ENCODE assay signal across 1 cellular context in the genomic region with DNA sequence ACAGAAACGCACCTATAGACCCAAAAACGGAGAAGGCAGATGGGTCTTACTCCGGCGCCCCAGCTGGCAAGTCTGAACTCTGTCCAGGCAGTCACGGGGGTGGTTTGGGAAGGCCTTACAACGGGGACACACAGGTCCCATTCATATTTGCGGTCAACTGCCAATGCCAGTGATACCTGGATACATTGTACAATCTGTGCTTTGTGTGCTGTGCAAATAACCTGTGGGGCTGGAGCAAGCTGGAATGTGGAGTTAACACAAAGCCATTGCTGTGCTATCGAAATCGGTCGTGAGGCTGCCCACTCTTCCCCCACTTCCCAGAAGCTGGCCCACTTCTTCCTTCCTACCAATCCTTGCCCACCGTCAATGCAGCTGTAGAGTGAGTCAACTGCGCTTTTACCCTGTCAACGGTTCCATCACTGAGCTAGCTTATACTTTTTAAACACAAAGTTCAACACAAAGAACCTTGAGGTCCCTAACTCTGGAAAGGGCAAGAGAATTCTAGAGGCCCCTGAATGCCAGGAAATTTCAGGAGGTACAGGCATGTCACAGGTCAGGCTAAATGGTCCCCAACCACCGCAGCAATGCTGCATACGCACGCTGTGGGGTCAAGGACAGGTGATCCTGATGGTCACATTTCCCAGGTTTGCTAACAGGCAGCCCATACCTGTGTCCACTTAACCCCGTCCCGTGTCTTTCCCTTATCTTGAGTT.
TF ChIP-seq lines count a peak whose summit lies in the region.

No MANE protein-coding gene starts in this region.

TF ChIP-seq in HepG2, 621 proteins besides CTCF, POLR2A, EP300 and RAD21 (continued from another document and continues in another):
- TF ChIP-seq, protein P1, sequence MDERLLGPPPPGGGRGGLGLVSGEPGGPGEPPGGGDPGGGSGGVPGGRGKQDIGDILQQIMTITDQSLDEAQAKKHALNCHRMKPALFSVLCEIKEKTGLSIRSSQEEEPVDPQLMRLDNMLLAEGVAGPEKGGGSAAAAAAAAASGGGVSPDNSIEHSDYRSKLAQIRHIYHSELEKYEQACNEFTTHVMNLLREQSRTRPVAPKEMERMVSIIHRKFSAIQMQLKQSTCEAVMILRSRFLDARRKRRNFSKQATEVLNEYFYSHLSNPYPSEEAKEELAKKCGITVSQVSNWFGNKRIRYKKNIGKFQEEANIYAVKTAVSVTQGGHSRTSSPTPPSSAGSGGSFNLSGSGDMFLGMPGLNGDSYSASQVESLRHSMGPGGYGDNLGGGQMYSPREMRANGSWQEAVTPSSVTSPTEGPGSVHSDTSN (CRISPR knock-in tag; IDR thresholded peaks at IDR 0.05) = no peak
- TF ChIP-seq, protein P2, sequence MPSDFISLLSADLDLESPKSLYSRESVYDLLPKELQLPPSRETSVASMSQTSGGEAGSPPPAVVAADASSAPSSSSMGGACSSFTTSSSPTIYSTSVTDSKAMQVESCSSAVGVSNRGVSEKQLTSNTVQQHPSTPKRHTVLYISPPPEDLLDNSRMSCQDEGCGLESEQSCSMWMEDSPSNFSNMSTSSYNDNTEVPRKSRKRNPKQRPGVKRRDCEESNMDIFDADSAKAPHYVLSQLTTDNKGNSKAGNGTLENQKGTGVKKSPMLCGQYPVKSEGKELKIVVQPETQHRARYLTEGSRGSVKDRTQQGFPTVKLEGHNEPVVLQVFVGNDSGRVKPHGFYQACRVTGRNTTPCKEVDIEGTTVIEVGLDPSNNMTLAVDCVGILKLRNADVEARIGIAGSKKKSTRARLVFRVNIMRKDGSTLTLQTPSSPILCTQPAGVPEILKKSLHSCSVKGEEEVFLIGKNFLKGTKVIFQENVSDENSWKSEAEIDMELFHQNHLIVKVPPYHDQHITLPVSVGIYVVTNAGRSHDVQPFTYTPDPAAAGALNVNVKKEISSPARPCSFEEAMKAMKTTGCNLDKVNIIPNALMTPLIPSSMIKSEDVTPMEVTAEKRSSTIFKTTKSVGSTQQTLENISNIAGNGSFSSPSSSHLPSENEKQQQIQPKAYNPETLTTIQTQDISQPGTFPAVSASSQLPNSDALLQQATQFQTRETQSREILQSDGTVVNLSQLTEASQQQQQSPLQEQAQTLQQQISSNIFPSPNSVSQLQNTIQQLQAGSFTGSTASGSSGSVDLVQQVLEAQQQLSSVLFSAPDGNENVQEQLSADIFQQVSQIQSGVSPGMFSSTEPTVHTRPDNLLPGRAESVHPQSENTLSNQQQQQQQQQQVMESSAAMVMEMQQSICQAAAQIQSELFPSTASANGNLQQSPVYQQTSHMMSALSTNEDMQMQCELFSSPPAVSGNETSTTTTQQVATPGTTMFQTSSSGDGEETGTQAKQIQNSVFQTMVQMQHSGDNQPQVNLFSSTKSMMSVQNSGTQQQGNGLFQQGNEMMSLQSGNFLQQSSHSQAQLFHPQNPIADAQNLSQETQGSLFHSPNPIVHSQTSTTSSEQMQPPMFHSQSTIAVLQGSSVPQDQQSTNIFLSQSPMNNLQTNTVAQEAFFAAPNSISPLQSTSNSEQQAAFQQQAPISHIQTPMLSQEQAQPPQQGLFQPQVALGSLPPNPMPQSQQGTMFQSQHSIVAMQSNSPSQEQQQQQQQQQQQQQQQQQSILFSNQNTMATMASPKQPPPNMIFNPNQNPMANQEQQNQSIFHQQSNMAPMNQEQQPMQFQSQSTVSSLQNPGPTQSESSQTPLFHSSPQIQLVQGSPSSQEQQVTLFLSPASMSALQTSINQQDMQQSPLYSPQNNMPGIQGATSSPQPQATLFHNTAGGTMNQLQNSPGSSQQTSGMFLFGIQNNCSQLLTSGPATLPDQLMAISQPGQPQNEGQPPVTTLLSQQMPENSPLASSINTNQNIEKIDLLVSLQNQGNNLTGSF (CRISPR knock-in tag; IDR thresholded peaks at IDR 0.05) = 0 out of 2 replicates have a peak, but pooled peaks have one; percentile 22
- TF ChIP-seq, protein P3, sequence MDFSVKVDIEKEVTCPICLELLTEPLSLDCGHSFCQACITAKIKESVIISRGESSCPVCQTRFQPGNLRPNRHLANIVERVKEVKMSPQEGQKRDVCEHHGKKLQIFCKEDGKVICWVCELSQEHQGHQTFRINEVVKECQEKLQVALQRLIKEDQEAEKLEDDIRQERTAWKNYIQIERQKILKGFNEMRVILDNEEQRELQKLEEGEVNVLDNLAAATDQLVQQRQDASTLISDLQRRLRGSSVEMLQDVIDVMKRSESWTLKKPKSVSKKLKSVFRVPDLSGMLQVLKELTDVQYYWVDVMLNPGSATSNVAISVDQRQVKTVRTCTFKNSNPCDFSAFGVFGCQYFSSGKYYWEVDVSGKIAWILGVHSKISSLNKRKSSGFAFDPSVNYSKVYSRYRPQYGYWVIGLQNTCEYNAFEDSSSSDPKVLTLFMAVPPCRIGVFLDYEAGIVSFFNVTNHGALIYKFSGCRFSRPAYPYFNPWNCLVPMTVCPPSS (IDR thresholded peaks at IDR 0.05) = no peak
- TF ChIP-seq ZMYM4 (CRISPR knock-in tag; IDR thresholded peaks at IDR 0.05) (peak; percentile 88), ZFX (CRISPR knock-in tag; IDR thresholded peaks at IDR 0.05; ENCODE audit: low read depth) (peak; percentile 82), NFE2L2 (IDR thresholded peaks at IDR 0.05; ENCODE audit: low read length) (no peak), FOSL1 (CRISPR knock-in tag; IDR thresholded peaks at IDR 0.05; ENCODE audit: borderline replicate concordance) (peak; percentile 66), ZNF772 (CRISPR knock-in tag; IDR thresholded peaks at IDR 0.05) (peak; percentile 85), ZEB1 (IDR thresholded peaks at IDR 0.05; ENCODE audit: insufficient replicate concordance, low read depth) (peak; percentile 95), ETV6 (CRISPR knock-in tag; conservative IDR thresholded peaks at IDR 0.05) (peak; percentile 87; the same call in 1 of the 2 replicates), KLF16 (CRISPR knock-in tag; IDR thresholded peaks at IDR 0.05) (peak in 1 of 2 experiments; percentile 10; a peak in 1 of 4 replicates), SETDB1 (CRISPR knock-in tag; IDR thresholded peaks at IDR 0.05; ENCODE audit: borderline replicate concordance) (no peak), ZNF816 (CRISPR knock-in tag; IDR thresholded peaks at IDR 0.05; ENCODE audit: borderline replicate concordance) (no peak), PAF1 (CRISPR knock-in tag; IDR thresholded peaks at IDR 0.05) (no peak), MEIS1 (CRISPR knock-in tag; IDR thresholded peaks at IDR 0.05; ENCODE audit: borderline replicate concordance) (peak; percentile 88; the same call in 1 of the 2 replicates), ZMYM3 (CRISPR knock-in tag; IDR thresholded peaks at IDR 0.05) (peak; percentile 63; the same call in 1 of the 2 replicates), FOXP1 (IDR thresholded peaks at IDR 0.05) (no peak), FOXP1 (CRISPR knock-in tag; IDR thresholded peaks at IDR 0.05) (peak; percentile 64), SIX1 (CRISPR knock-in tag; IDR thresholded peaks at IDR 0.05; ENCODE audit: borderline replicate concordance) (peak; percentile 71), NFYB (CRISPR knock-in tag; IDR thresholded peaks at IDR 0.05) (peak; percentile 52; the same call in 1 of the 2 replicates), ZSCAN31 (CRISPR knock-in tag; IDR thresholded peaks at IDR 0.05; ENCODE audit: low read depth) (peak; percentile 96), ZNF274 (CRISPR knock-in tag; IDR thresholded peaks at IDR 0.05) (no peak), ZC3H4 (CRISPR knock-in tag; IDR thresholded peaks at IDR 0.05; ENCODE audit: borderline replicate concordance) (no peak), ZNF777 (CRISPR knock-in tag; IDR thresholded peaks at IDR 0.05) (0 out of 2 replicates have a peak, but pooled peaks have one; percentile 46), PITX1 (CRISPR knock-in tag; IDR thresholded peaks at IDR 0.05) (peak; percentile 13; the same call in 1 of the 2 replicates), ELF4 (CRISPR knock-in tag; IDR thresholded peaks at IDR 0.05; ENCODE audit: borderline replicate concordance) (peak; percentile 82; the same call in 1 of the 2 replicates), HCFC1 (IDR thresholded peaks at IDR 0.05; ENCODE audit: low read depth, low read length) (no peak)
- TF ChIP-seq, protein P4, sequence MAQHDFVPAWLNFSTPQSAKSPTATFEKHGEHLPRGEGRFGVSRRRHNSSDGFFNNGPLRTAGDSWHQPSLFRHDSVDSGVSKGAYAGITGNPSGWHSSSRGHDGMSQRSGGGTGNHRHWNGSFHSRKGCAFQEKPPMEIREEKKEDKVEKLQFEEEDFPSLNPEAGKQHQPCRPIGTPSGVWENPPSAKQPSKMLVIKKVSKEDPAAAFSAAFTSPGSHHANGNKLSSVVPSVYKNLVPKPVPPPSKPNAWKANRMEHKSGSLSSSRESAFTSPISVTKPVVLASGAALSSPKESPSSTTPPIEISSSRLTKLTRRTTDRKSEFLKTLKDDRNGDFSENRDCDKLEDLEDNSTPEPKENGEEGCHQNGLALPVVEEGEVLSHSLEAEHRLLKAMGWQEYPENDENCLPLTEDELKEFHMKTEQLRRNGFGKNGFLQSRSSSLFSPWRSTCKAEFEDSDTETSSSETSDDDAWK (CRISPR knock-in tag; IDR thresholded peaks at IDR 0.05) = no peak
- TF ChIP-seq, protein P5, sequence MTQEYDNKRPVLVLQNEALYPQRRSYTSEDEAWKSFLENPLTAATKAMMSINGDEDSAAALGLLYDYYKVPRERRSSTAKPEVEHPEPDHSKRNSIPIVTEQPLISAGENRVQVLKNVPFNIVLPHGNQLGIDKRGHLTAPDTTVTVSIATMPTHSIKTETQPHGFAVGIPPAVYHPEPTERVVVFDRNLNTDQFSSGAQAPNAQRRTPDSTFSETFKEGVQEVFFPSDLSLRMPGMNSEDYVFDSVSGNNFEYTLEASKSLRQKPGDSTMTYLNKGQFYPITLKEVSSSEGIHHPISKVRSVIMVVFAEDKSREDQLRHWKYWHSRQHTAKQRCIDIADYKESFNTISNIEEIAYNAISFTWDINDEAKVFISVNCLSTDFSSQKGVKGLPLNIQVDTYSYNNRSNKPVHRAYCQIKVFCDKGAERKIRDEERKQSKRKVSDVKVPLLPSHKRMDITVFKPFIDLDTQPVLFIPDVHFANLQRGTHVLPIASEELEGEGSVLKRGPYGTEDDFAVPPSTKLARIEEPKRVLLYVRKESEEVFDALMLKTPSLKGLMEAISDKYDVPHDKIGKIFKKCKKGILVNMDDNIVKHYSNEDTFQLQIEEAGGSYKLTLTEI (CRISPR knock-in tag; conservative IDR thresholded peaks at IDR 0.05) = no peak
- TF ChIP-seq, protein P6, sequence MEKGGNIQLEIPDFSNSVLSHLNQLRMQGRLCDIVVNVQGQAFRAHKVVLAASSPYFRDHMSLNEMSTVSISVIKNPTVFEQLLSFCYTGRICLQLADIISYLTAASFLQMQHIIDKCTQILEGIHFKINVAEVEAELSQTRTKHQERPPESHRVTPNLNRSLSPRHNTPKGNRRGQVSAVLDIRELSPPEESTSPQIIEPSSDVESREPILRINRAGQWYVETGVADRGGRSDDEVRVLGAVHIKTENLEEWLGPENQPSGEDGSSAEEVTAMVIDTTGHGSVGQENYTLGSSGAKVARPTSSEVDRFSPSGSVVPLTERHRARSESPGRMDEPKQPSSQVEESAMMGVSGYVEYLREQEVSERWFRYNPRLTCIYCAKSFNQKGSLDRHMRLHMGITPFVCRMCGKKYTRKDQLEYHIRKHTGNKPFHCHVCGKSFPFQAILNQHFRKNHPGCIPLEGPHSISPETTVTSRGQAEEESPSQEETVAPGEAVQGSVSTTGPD (CRISPR knock-in tag; IDR thresholded peaks at IDR 0.05) = no peak; the same call in 1 of the 2 replicates
- TF ChIP-seq, protein P7, sequence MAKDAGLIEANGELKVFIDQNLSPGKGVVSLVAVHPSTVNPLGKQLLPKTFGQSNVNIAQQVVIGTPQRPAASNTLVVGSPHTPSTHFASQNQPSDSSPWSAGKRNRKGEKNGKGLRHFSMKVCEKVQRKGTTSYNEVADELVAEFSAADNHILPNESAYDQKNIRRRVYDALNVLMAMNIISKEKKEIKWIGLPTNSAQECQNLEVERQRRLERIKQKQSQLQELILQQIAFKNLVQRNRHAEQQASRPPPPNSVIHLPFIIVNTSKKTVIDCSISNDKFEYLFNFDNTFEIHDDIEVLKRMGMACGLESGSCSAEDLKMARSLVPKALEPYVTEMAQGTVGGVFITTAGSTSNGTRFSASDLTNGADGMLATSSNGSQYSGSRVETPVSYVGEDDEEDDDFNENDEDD (CRISPR knock-in tag; IDR thresholded peaks at IDR 0.05; ENCODE audit: borderline replicate concordance) = no peak
- TF ChIP-seq, protein P8, sequence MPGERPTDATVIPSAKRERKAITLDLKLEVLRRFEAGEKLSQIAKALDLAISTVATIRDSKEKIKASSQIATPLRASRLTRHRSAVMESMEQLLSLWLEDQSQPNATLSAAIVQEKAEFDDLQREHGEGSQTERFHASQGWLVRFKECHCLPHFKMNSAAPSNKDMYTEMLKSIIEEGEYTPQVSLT (CRISPR knock-in tag; IDR thresholded peaks at IDR 0.05; ENCODE audit: borderline replicate concordance, low read depth) = 0 out of 2 replicates have a peak, but pooled peaks have one; percentile 48
- TF ChIP-seq, protein P9, sequence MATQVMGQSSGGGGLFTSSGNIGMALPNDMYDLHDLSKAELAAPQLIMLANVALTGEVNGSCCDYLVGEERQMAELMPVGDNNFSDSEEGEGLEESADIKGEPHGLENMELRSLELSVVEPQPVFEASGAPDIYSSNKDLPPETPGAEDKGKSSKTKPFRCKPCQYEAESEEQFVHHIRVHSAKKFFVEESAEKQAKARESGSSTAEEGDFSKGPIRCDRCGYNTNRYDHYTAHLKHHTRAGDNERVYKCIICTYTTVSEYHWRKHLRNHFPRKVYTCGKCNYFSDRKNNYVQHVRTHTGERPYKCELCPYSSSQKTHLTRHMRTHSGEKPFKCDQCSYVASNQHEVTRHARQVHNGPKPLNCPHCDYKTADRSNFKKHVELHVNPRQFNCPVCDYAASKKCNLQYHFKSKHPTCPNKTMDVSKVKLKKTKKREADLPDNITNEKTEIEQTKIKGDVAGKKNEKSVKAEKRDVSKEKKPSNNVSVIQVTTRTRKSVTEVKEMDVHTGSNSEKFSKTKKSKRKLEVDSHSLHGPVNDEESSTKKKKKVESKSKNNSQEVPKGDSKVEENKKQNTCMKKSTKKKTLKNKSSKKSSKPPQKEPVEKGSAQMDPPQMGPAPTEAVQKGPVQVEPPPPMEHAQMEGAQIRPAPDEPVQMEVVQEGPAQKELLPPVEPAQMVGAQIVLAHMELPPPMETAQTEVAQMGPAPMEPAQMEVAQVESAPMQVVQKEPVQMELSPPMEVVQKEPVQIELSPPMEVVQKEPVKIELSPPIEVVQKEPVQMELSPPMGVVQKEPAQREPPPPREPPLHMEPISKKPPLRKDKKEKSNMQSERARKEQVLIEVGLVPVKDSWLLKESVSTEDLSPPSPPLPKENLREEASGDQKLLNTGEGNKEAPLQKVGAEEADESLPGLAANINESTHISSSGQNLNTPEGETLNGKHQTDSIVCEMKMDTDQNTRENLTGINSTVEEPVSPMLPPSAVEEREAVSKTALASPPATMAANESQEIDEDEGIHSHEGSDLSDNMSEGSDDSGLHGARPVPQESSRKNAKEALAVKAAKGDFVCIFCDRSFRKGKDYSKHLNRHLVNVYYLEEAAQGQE (IDR thresholded peaks at IDR 0.05; ENCODE audit: borderline replicate concordance in 1 of 2, low read depth in 1 of 2, low read length in 2 of 2) = peak in 1 of 2 experiments; percentile 57; a peak in 1 of 4 replicates
- TF ChIP-seq, protein P10, sequence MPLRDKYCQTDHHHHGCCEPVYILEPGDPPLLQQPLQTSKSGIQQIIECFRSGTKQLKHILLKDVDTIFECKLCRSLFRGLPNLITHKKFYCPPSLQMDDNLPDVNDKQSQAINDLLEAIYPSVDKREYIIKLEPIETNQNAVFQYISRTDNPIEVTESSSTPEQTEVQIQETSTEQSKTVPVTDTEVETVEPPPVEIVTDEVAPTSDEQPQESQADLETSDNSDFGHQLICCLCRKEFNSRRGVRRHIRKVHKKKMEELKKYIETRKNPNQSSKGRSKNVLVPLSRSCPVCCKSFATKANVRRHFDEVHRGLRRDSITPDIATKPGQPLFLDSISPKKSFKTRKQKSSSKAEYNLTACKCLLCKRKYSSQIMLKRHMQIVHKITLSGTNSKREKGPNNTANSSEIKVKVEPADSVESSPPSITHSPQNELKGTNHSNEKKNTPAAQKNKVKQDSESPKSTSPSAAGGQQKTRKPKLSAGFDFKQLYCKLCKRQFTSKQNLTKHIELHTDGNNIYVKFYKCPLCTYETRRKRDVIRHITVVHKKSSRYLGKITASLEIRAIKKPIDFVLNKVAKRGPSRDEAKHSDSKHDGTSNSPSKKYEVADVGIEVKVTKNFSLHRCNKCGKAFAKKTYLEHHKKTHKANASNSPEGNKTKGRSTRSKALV (CRISPR knock-in tag; IDR thresholded peaks at IDR 0.05) = 0 out of 2 replicates have a peak, but pooled peaks have one; percentile 17
